In genomic region chr18:12208296-12209153, GRCh38 we compare ENCODE assay signal across 6 cellular contexts. TPM values are rescaled to one million over a fixed set of nuclear protein-coding genes. Genes with fewer than 3 reads are reported as not detected.
"Had no signal": no experiment of that assay in that cellular context is flagged by ENCODE, and none has a peak within 500 bp of the region (broad histone marks: within the 10 kb centered on the region; RNA-seq: fewer than 3 reads in every experiment).

No MANE protein-coding gene starts in this region.

RNA-seq across cellular contexts. Expression of gene CIDEA, which starts 45.6 kb away (rescaled TPM):
- total RNA-seq: left lobe of liver; naive thymus-derived CD8-positive, alpha-beta T cell; neural crest cell; ovary; testis; upper lobe of right lung had no signal
- polyA plus RNA-seq: naive thymus-derived CD8-positive, alpha-beta T cell had no signal
